Comparison of ENCODE assay signal across 16 cellular contexts in the genomic region with DNA sequence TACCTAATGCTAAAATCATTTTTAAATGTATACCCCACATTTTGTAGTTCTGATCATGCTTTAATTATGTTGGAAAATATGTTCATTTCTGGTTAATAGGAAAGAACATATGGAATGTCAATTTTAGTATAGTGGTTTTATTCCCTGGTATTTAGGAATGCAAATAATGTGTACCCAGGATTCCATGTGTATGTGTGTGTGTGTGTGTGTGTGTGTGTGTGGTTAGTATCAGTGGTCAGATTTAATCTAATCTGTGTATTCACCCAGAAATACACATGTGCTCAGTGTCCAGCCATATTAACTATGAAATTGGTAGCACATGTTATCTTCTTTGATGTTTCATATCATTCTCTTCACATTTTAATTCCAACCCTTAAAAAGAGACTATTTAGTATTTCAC.
DNase-seq lines count a peak whose midpoint lies in the region; ATAC-seq, FAIRE-seq and TF ChIP-seq lines count a peak whose summit lies in the region.
"Had no signal": no experiment of that assay in that cellular context is flagged by ENCODE, and none has a peak within 500 bp of the region (broad histone marks: within the 10 kb centered on the region; RNA-seq: fewer than 3 reads in every experiment).

No MANE protein-coding gene starts in this region.

- DNase-seq in EH (ENCODE audit: low read depth): peak; percentile 70
- DNase-seq in LHCN-M2 (ENCODE audit: low read depth): peak; percentile 12
- peak; percentile 37 for DNase-seq in fibroblast of peridontal ligament (ENCODE audit: extremely low read depth)
- no peak for DNase-seq in urothelium cell line (ENCODE audit: low spot score)
- no peak for DNase-seq in immature natural killer cell
- DNase-seq in progenitor cell of endocrine pancreas (ENCODE audit: low spot score, unreplicated experiment): no peak
- DNase-seq: BE2C; C1 segment of cervical spinal cord; CD4-positive, CD25-positive, alpha-beta regulatory T cell; CD8-positive, alpha-beta memory T cell; COR-L47; DMS 273 treated with DMSO at 0.1 percent for 48 hours; GM23248 had no signal

- TF ChIP-seq CTCF in progenitor cell of endocrine pancreas (IDR thresholded peaks at IDR 0.05; ENCODE audit: unreplicated experiment): no peak

- H3K27ac Mint-ChIP-seq in immature natural killer cell (no peak overlapping the region), progenitor cell of endocrine pancreas (no peak overlapping the region)
- H3K27ac Mint-ChIP-seq: CD4-positive, CD25-positive, alpha-beta regulatory T cell; CD8-positive, alpha-beta memory T cell had no signal

- H3K36me3 Mint-ChIP-seq in immature natural killer cell (no peaks in the 10 kb centered on the region), progenitor cell of endocrine pancreas (ENCODE audit: insufficient read depth) (no peaks in the 10 kb centered on the region)
- H3K36me3 Mint-ChIP-seq: CD4-positive, CD25-positive, alpha-beta regulatory T cell; CD8-positive, alpha-beta memory T cell had no signal

- ATAC-seq in GM21717 (IDR thresholded peaks at IDR 0.05; ENCODE audit: unreplicated experiment): no peak
- ATAC-seq: GM12878 had no signal

- H3K27me3 Mint-ChIP-seq in immature natural killer cell (ENCODE audit: low read depth in 3 of 3) (peaks cover 0 to 2% (median 0%) of the 10 kb centered on the region in 3 donors), progenitor cell of endocrine pancreas (no peaks in the 10 kb centered on the region)
- H3K27me3 Mint-ChIP-seq: CD4-positive, CD25-positive, alpha-beta regulatory T cell; CD8-positive, alpha-beta memory T cell had no signal

- H3K4me1 Mint-ChIP-seq in immature natural killer cell: no peaks in the 10 kb centered on the region
- H3K4me1 Mint-ChIP-seq in progenitor cell of endocrine pancreas (ENCODE audit: low read depth): no peaks in the 10 kb centered on the region
- H3K4me1 Mint-ChIP-seq: CD4-positive, CD25-positive, alpha-beta regulatory T cell; CD8-positive, alpha-beta memory T cell had no signal

- H3K9me3 Mint-ChIP-seq in immature natural killer cell (peaks cover 2 to 12% (median 6%) of the 10 kb centered on the region in 6 donors), progenitor cell of endocrine pancreas (ENCODE audit: low read depth) (peaks cover 6% of the 10 kb centered on the region)

- H3K4me3 Mint-ChIP-seq in immature natural killer cell: no peak overlapping the region
- no peak overlapping the region for H3K4me3 Mint-ChIP-seq in progenitor cell of endocrine pancreas (ENCODE audit: low read depth)
- H3K4me3 Mint-ChIP-seq: CD4-positive, CD25-positive, alpha-beta regulatory T cell; CD8-positive, alpha-beta memory T cell had no signal

- FAIRE-seq in urothelium cell line (lab: Jason Lieb, UNC): peak; percentile 27
- FAIRE-seq: GM12878, GM19239 had no signal

Comparison
In these comparisons a context has a peak if more than half of its experiments do, and no peak if none do; other contexts are left out.
1. DNase-seq: peak in EH (single experiment), LHCN-M2 (single experiment) and fibroblast of peridontal ligament (single experiment); none in urothelium cell line (single experiment), immature natural killer cell (0 of 3) and progenitor cell of endocrine pancreas (single experiment).